Comparison of ENCODE assay signal across 2 cellular contexts in genomic region chrX:853304-853703, GRCh38.
TF ChIP-seq lines count a peak whose summit lies in the region.

No MANE protein-coding gene starts in this region.

TF ChIP-seq in WTC11, 78 proteins besides CTCF, POLR2A, EP300 and RAD21:
- TF ChIP-seq KAT7 (CRISPR knock-in tag; IDR thresholded peaks at IDR 0.05; ENCODE audit: borderline replicate concordance) (no peak), GTF2I (CRISPR knock-in tag; conservative IDR thresholded peaks at IDR 0.05) (peak; percentile 40; the same call in 1 of the 2 replicates), GRHL2 (CRISPR knock-in tag; IDR thresholded peaks at IDR 0.05; ENCODE audit: insufficient replicate concordance, severe bottlenecking) (no peak)
- TF ChIP-seq, protein P1, sequence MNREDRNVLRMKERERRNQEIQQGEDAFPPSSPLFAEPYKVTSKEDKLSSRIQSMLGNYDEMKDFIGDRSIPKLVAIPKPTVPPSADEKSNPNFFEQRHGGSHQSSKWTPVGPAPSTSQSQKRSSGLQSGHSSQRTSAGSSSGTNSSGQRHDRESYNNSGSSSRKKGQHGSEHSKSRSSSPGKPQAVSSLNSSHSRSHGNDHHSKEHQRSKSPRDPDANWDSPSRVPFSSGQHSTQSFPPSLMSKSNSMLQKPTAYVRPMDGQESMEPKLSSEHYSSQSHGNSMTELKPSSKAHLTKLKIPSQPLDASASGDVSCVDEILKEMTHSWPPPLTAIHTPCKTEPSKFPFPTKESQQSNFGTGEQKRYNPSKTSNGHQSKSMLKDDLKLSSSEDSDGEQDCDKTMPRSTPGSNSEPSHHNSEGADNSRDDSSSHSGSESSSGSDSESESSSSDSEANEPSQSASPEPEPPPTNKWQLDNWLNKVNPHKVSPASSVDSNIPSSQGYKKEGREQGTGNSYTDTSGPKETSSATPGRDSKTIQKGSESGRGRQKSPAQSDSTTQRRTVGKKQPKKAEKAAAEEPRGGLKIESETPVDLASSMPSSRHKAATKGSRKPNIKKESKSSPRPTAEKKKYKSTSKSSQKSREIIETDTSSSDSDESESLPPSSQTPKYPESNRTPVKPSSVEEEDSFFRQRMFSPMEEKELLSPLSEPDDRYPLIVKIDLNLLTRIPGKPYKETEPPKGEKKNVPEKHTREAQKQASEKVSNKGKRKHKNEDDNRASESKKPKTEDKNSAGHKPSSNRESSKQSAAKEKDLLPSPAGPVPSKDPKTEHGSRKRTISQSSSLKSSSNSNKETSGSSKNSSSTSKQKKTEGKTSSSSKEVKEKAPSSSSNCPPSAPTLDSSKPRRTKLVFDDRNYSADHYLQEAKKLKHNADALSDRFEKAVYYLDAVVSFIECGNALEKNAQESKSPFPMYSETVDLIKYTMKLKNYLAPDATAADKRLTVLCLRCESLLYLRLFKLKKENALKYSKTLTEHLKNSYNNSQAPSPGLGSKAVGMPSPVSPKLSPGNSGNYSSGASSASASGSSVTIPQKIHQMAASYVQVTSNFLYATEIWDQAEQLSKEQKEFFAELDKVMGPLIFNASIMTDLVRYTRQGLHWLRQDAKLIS (CRISPR knock-in tag; IDR thresholded peaks at IDR 0.05; ENCODE audit: borderline replicate concordance), result no peak

TF ChIP-seq in H1, 55 proteins besides CTCF, POLR2A, EP300 and RAD21:
- no peak for TF ChIP-seq RXRA (IDR thresholded peaks at IDR 0.05; ENCODE audit: insufficient read depth, low read depth, low read length)
- no peak for TF ChIP-seq ASH2L (IDR thresholded peaks at IDR 0.05; ENCODE audit: low read length)
- peak; percentile 41; the same call in 1 of the 2 replicates for TF ChIP-seq KDM1A (IDR thresholded peaks at IDR 0.05; ENCODE audit: borderline replicate concordance, low read length)
TF ChIP-seq in H1: peak in this region for 1.
